Comparison of ENCODE assay signal across 13 cellular contexts in the genomic region with DNA sequence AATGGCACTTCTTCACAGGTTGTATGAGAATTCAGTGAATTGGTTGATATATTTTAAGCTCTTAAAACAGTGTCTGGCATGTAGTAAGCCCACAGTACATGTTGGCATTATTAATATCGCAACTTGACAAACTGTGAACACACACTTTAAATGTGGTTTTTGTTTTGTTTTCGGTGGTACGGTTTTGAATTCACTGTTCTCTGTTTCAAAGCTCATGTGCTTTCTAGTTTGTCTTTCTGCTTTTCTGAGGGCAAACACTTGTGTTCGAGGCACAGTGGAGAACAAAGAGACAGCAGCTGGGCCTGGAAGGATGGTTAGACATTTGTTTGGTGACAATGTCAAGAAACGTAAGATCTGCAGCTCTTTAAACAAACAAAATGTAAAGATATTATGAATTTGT.
A peak's percentile ranks its signal among the peaks of the same experiment; 100 is the strongest.
DNase-seq lines count a peak whose midpoint lies in the region; ATAC-seq, FAIRE-seq and TF ChIP-seq lines count a peak whose summit lies in the region.
"Had no signal": no experiment of that assay in that cellular context is flagged by ENCODE, and none has a peak within 500 bp of the region (broad histone marks: within the 10 kb centered on the region; RNA-seq: fewer than 3 reads in every experiment).

No MANE protein-coding gene starts in this region.

- H3K4me1 Mint-ChIP-seq in nephron progenitor cell, result no peaks in the 10 kb centered on the region
- H3K4me1 Mint-ChIP-seq: B cell, IgD-negative memory B cell had no signal

- ATAC-seq in GM19467 (IDR thresholded peaks at IDR 0.05; ENCODE audit: unreplicated experiment) (peak; percentile 90), HG03039 (IDR thresholded peaks at IDR 0.05; ENCODE audit: unreplicated experiment) (peak; percentile 96), lower lobe of right lung (no peak)
- ATAC-seq: psoas muscle had no signal

- H3K27me3 ChIP-seq in lower lobe of right lung (ENCODE audit: low read depth) (no peaks in the 10 kb centered on the region), tibial artery (no peaks in the 10 kb centered on the region)

- DNase-seq in GM12865 (ENCODE audit: low read depth) (peak; percentile 54), NCI-H2107 (lab: John Stamatoyannopoulos, UW) (peak; percentile 32), lower lobe of right lung (no peak), nephron progenitor cell (no peak), tibial artery (no peak), D721Med (ENCODE audit: insufficient read length, low spot score) (no peak)
- DNase-seq: psoas muscle had no signal

- TF ChIP-seq CTCF in GM12865 (IDR thresholded peaks at IDR 0.05; ENCODE audit: insufficient read depth, low read depth, low read length, missing control alignments), result no peak
- no peak for TF ChIP-seq CTCF in lower lobe of right lung (IDR thresholded peaks at IDR 0.05)
- no peak for TF ChIP-seq CTCF in nephron progenitor cell (IDR thresholded peaks at IDR 0.05)
- no peak for TF ChIP-seq CTCF in tibial artery (IDR thresholded peaks at IDR 0.05)
- TF ChIP-seq CTCF in D721Med (IDR thresholded peaks at IDR 0.05; ENCODE audit: insufficient read depth, missing control alignments), result no peak

- H3K27ac ChIP-seq in lower lobe of right lung (no peak overlapping the region), tibial artery (no peak overlapping the region)
- H3K27ac ChIP-seq: psoas muscle had no signal

- intact Hi-C loops in lower lobe of right lung (cut with DNase I) (no loop called here), tibial artery (cut with DNase I; ENCODE audit: low total_unique reads) (no loop called here)

- no peak overlapping the region for H3K27ac Mint-ChIP-seq in nephron progenitor cell
- H3K27ac Mint-ChIP-seq: B cell, IgD-negative memory B cell had no signal

- H3K9me3 Mint-ChIP-seq in nephron progenitor cell, result no peaks in the 10 kb centered on the region

- H3K4me3 ChIP-seq in GM12865 (ENCODE audit: low read depth, low read length) (no peak overlapping the region), lower lobe of right lung (no peak overlapping the region), tibial artery (no peak overlapping the region)
- H3K4me3 ChIP-seq: psoas muscle had no signal

- no peak overlapping the region for H3K4me3 Mint-ChIP-seq in nephron progenitor cell
- H3K4me3 Mint-ChIP-seq: B cell, IgD-negative memory B cell had no signal

- H3K36me3 ChIP-seq in lower lobe of right lung (no peaks in the 10 kb centered on the region), tibial artery (no peaks in the 10 kb centered on the region)

- H3K9me3 ChIP-seq in lower lobe of right lung (no peaks in the 10 kb centered on the region), tibial artery (no peaks in the 10 kb centered on the region)
- H3K9me3 ChIP-seq: psoas muscle had no signal

- H3K27me3 Mint-ChIP-seq in nephron progenitor cell (ENCODE audit: low read depth, poor library complexity), result peaks cover 2% of the 10 kb centered on the region
- H3K27me3 Mint-ChIP-seq: B cell, IgD-negative memory B cell had no signal

- FAIRE-seq in D721Med (lab: Jason Lieb, UNC), result no peak
- FAIRE-seq: keratinocyte, RCC 7860 had no signal

- H3K36me3 Mint-ChIP-seq in nephron progenitor cell (ENCODE audit: low read depth), result no peaks in the 10 kb centered on the region
- H3K36me3 Mint-ChIP-seq: IgD-negative memory B cell had no signal

- H3K4me1 ChIP-seq in lower lobe of right lung (no peaks in the 10 kb centered on the region), tibial artery (no peaks in the 10 kb centered on the region)
- H3K4me1 ChIP-seq: psoas muscle had no signal

Comparison
In these comparisons a context has a peak if more than half of its experiments do, and no peak if none do; other contexts are left out.
1. DNase-seq: peak in GM12865 (single experiment) and NCI-H2107 (single experiment); none in lower lobe of right lung (single experiment), nephron progenitor cell (single experiment), tibial artery (0 of 2) and D721Med (single experiment).
2. ATAC-seq: peak in GM19467 (single experiment) and HG03039 (single experiment); none in lower lobe of right lung (0 of 2).